In genomic region chr6:90083891-90084290, GRCh38 we compare ENCODE assay signal across 11 cellular contexts.
DNase-seq lines count a peak whose midpoint lies in the region; ATAC-seq and TF ChIP-seq lines count a peak whose summit lies in the region.
"Had no signal": no experiment of that assay in that cellular context is flagged by ENCODE, and none has a peak within 500 bp of the region (broad histone marks: within the 10 kb centered on the region; RNA-seq: fewer than 3 reads in every experiment).

No MANE protein-coding gene starts in this region.

- intact Hi-C loops in testis (cut with DNase I; ENCODE audit: low total_unique reads) = no loop called here

- H3K9me3 Mint-ChIP-seq in activated T-cell treated with anti-CD3 and anti-CD28 coated beads, Interleukin-2, amount 50 U/mL, for 24 hours = no peaks in the 10 kb centered on the region
- no peaks in the 10 kb centered on the region for H3K9me3 Mint-ChIP-seq in stimulated activated naive B cell treated with anti-CD40 and anti-IgM and Interleukin-4, amounts not matched to agents 10 μg/mL and 1 μg/mL and 100 μg/mL, for 72 hours
- H3K9me3 Mint-ChIP-seq: brain had no signal

- H3K4me1 Mint-ChIP-seq in activated T-cell treated with anti-CD3 and anti-CD28 coated beads, Interleukin-2, amount 50 U/mL, for 24 hours (ENCODE audit: low read depth) = peaks cover 86% of the 10 kb centered on the region
- peaks cover 45 to 90% of the 10 kb centered on the region in 2 donors for H3K4me1 Mint-ChIP-seq in stimulated activated naive B cell treated with anti-CD40 and anti-IgM and Interleukin-4, amounts not matched to agents 10 μg/mL and 1 μg/mL and 100 μg/mL, for 72 hours

- H3K9me3 ChIP-seq in testis = no peaks in the 10 kb centered on the region

- H3K4me1 ChIP-seq in testis = no peaks in the 10 kb centered on the region

- ATAC-seq in HG03520 (IDR thresholded peaks at IDR 0.05; ENCODE audit: unreplicated experiment) (peak; percentile 57), HG03045 (IDR thresholded peaks at IDR 0.05; ENCODE audit: unreplicated experiment) (no peak)
- peak; percentile 48 to 61 for ATAC-seq in stimulated activated naive B cell treated with anti-CD40 and anti-IgM and Interleukin-4, amounts not matched to agents 10 μg/mL and 1 μg/mL and 100 μg/mL, for 72 hours (replicated peaks)

- peak overlapping the region; percentile 79 for H3K27ac Mint-ChIP-seq in activated T-cell treated with anti-CD3 and anti-CD28 coated beads, Interleukin-2, amount 50 U/mL, for 24 hours
- H3K27ac Mint-ChIP-seq in stimulated activated naive B cell treated with anti-CD40 and anti-IgM and Interleukin-4, amounts not matched to agents 10 μg/mL and 1 μg/mL and 100 μg/mL, for 72 hours = peak overlapping the region; percentile 78
- H3K27ac Mint-ChIP-seq: brain had no signal

- H3K36me3 ChIP-seq in testis (ENCODE audit: low read depth, missing control alignments) = no peaks in the 10 kb centered on the region

- DNase-seq in SIG-M5 treated with dmso at 0.1 percent for 504 hours (lab: John Stamatoyannopoulos, UW; ENCODE audit: unreplicated experiment) (peak; percentile 49), SIG-M5 (lab: John Stamatoyannopoulos, UW) (no peak), testis (no peak), H4 (ENCODE audit: low spot score) (no peak)
- no peak for DNase-seq in activated T-cell treated with anti-CD3 and anti-CD28 coated beads, Interleukin-2, amount 50 U/mL, for 24 hours
- peak; percentile 65 for DNase-seq in stimulated activated naive B cell treated with anti-CD40 and anti-IgM and Interleukin-4, amounts not matched to agents 10 μg/mL and 1 μg/mL and 100 μg/mL, for 72 hours
- DNase-seq: PC-9 had no signal

- no peaks in the 10 kb centered on the region for H3K27me3 ChIP-seq in testis

- H3K36me3 Mint-ChIP-seq in activated T-cell treated with anti-CD3 and anti-CD28 coated beads, Interleukin-2, amount 50 U/mL, for 24 hours (ENCODE audit: low read depth) = peaks cover 71% of the 10 kb centered on the region
- H3K36me3 Mint-ChIP-seq in stimulated activated naive B cell treated with anti-CD40 and anti-IgM and Interleukin-4, amounts not matched to agents 10 μg/mL and 1 μg/mL and 100 μg/mL, for 72 hours = peaks cover 41 to 56% of the 10 kb centered on the region in 2 donors

- no peak overlapping the region for H3K27ac ChIP-seq in testis
- H3K27ac ChIP-seq: 22Rv1, PC-9 had no signal

- TF ChIP-seq CTCF in testis (IDR thresholded peaks at IDR 0.05) = no peak

- H3K4me3 Mint-ChIP-seq in activated T-cell treated with anti-CD3 and anti-CD28 coated beads, Interleukin-2, amount 50 U/mL, for 24 hours = peak overlapping the region; percentile 51
- peak overlapping the region; percentile 22 to 55 for H3K4me3 Mint-ChIP-seq in stimulated activated naive B cell treated with anti-CD40 and anti-IgM and Interleukin-4, amounts not matched to agents 10 μg/mL and 1 μg/mL and 100 μg/mL, for 72 hours
- H3K4me3 Mint-ChIP-seq: brain had no signal

- 79 to 89% methylated on average over 4 of the region's 4 CpGs for WGBS in testis, 2 donors

- no peaks in the 10 kb centered on the region for H3K27me3 Mint-ChIP-seq in activated T-cell treated with anti-CD3 and anti-CD28 coated beads, Interleukin-2, amount 50 U/mL, for 24 hours
- no peaks in the 10 kb centered on the region for H3K27me3 Mint-ChIP-seq in stimulated activated naive B cell treated with anti-CD40 and anti-IgM and Interleukin-4, amounts not matched to agents 10 μg/mL and 1 μg/mL and 100 μg/mL, for 72 hours
- H3K27me3 Mint-ChIP-seq: brain had no signal

- no peak overlapping the region for H3K4me3 ChIP-seq in testis
- H3K4me3 ChIP-seq: PC-9 had no signal

- no peak for TF ChIP-seq POLR2A in testis (IDR thresholded peaks at IDR 0.05)

Comparison
In these comparisons a context has a peak if more than half of its experiments do, and no peak if none do; other contexts are left out.
1. DNase-seq: peak in SIG-M5 treated with dmso at 0.1 percent for 504 hours (single experiment) and stimulated activated naive B cell treated with anti-CD40 and anti-IgM and Interleukin-4, amounts not matched to agents 10 μg/mL and 1 μg/mL and 100 μg/mL, for 72 hours (single experiment); none in SIG-M5 (single experiment), activated T-cell treated with anti-CD3 and anti-CD28 coated beads, Interleukin-2, amount 50 U/mL, for 24 hours (single experiment), testis (single experiment) and H4 (single experiment).